9 cellular contexts compared by ENCODE assay signal in the genomic region with DNA sequence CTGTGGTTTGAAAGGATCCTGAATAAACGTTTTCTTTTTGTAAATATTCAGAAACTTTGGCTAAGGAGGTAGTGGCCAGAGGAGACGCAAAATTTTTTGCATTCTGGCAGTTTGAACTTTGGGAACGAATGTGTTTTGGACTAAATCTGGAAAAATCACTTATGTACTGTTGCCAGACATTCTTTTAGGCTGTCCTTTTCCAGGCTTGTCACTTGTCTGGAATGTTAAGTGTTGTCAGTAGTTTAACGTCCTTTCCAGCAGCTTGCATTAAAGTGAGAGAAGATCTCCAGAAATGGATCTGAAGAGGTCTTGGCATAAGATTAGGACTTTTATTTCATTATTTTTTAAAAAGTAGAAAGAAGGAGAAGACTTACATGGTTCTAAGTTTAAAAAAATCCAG. TPM values are rescaled to one million over a fixed set of nuclear protein-coding genes. Genes with fewer than 3 reads are reported as not detected.
DNase-seq lines count a peak whose midpoint lies in the region; ATAC-seq, FAIRE-seq and TF ChIP-seq lines count a peak whose summit lies in the region.
"Had no signal": no experiment of that assay in that cellular context is flagged by ENCODE, and none has a peak within 500 bp of the region (broad histone marks: within the 10 kb centered on the region; RNA-seq: fewer than 3 reads in every experiment).

No MANE protein-coding gene starts in this region.

- no peak overlapping the region for H3K9ac ChIP-seq in IMR-90 (ENCODE audit: low read depth, low read length)

- dilution Hi-C loops in IMR-90 (cut with HindIII; ENCODE audit: low sequenced_read_pairs, unreplicated experiment): no loop called here

- no peak overlapping the region for H2BK120ac ChIP-seq in IMR-90 (ENCODE audit: low read depth, low read length)

- H3K14ac ChIP-seq in IMR-90 (replicated peaks; ENCODE audit: low read depth, low read length): no peak overlapping the region

- no peak overlapping the region for H2BK15ac ChIP-seq in IMR-90 (ENCODE audit: low read depth, low read length)

- H4K5ac ChIP-seq in IMR-90 (ENCODE audit: low read depth, low read length): no peak overlapping the region

- no peaks in the 10 kb centered on the region for H3K36me3 ChIP-seq in IMR-90 (ENCODE audit: control insufficient read depth, insufficient read depth, low read length)
- no peaks in the 10 kb centered on the region for H3K36me3 ChIP-seq in uterus

- in situ Hi-C loops in IMR-90 (cut with MboI; ENCODE audit: low sequenced_read_pairs): no loop called here

- H3K27ac ChIP-seq in IMR-90 (ENCODE audit: insufficient read depth, low read length): no peak overlapping the region
- H3K27ac ChIP-seq in coronary artery: peak overlapping the region; percentile 61 to 87
- peak overlapping the region; percentile 60 to 79 for H3K27ac ChIP-seq in uterus

- TF ChIP-seq CTCF in IMR-90 (conservative IDR thresholded peaks at IDR 0.05; ENCODE audit: low read depth, low read length): no peak
- no peak for TF ChIP-seq CTCF in coronary artery (IDR thresholded peaks at IDR 0.05)
- TF ChIP-seq CTCF in uterus (IDR thresholded peaks at IDR 0.05): no peak

- peak; percentile 84 for DNase-seq in IMR-90
- DNase-seq in coronary artery (ENCODE audit: low spot score): no peak
- peak; percentile 46 for DNase-seq in medulla oblongata (ENCODE audit: extremely low spot score)
- DNase-seq in uterus: no peak
- DNase-seq in GM12892 (ENCODE audit: insufficient read length): no peak
- DNase-seq in NCI-H82 (lab: John Stamatoyannopoulos, UW): no peak
- DNase-seq: MV-4-11 had no signal

- no peak overlapping the region for H2BK20ac ChIP-seq in IMR-90 (ENCODE audit: low read depth, low read length)

- no peak overlapping the region for H3K4ac ChIP-seq in IMR-90 (ENCODE audit: low read depth, low read length)

- H3K9me1 ChIP-seq in IMR-90 (ENCODE audit: insufficient read depth, low read length): peaks cover 18% of the 10 kb centered on the region

- intact Hi-C loops in IMR-90 (cut with micrococcal nuclease): no loop called here
- intact Hi-C loops in uterus (cut with DNase I; ENCODE audit: low total_unique reads): no loop called here

- FAIRE-seq in GM12892 (lab: Jason Lieb, UNC): no peak

- POLR2A ChIA-PET in IMR-90 (lab: Charles Lee; ENCODE audit: unreplicated experiment): interaction anchor here (0.5 kb wide), 1 partner anchor 101 kb away, joined by 6 read pairs; no protein-coding TSS in a partner anchor

- H3K4me3 ChIP-seq in IMR-90 (ENCODE audit: insufficient read depth, low read depth, low read length) (no peak overlapping the region; the same call in 1 of the 2 replicates), coronary artery (peak overlapping the region; percentile 19), uterus (no peak overlapping the region)
- H3K4me3 ChIP-seq: HAP-1 had no signal

- H2AK9ac ChIP-seq in IMR-90 (replicated peaks; ENCODE audit: low read depth, low read length, poor library complexity): no peak overlapping the region

- H2BK5ac ChIP-seq in IMR-90 (ENCODE audit: low read depth, low read length, poor library complexity, severe bottlenecking): peak overlapping the region; percentile 79

- H3K4me1 ChIP-seq in IMR-90 (ENCODE audit: control insufficient read depth, insufficient read depth, low read length): peaks cover 17% of the 10 kb centered on the region
- H3K4me1 ChIP-seq in uterus: peaks cover 10 to 16% of the 10 kb centered on the region in 2 donors

- H3K23ac ChIP-seq in IMR-90 (ENCODE audit: low read depth, low read length): no peak overlapping the region

- CTCF ChIA-PET in IMR-90 (lab: Yijun Ruan, JAX): interaction anchor here (0.6 to 1.1 kb wide), 2 partner anchors 34 to 237 kb away, joined by 4 to 9 read pairs; no protein-coding TSS in a partner anchor

- H3K79me1 ChIP-seq in IMR-90 (ENCODE audit: low read depth in 1 of 2, low read length in 2 of 2): peaks cover 20 to 67% of the 10 kb centered on the region in 2 experiments

- no peak overlapping the region for H3K56ac ChIP-seq in IMR-90 (ENCODE audit: extremely low read depth, insufficient read depth, low read length)

- no TSS peak for BruUV-seq in IMR-90 (replicated peaks; lab: Mats Ljungman, UMichigan)

- WGBS in IMR-90 (ENCODE audit: extremely low coverage in 2 of 2, insufficient read length in 1 of 2), 2 experiments: no CpG with 5 or more reads among the region's 4 CpGs

- no peak overlapping the region for H4K91ac ChIP-seq in IMR-90 (ENCODE audit: insufficient read depth, low read depth, low read length)

- peak; percentile 67 for ATAC-seq in IMR-90 (ENCODE audit: low read depth)
- ATAC-seq in HG03139 (IDR thresholded peaks at IDR 0.05; ENCODE audit: unreplicated experiment): no peak

- no peak overlapping the region for H4K8ac ChIP-seq in IMR-90 (ENCODE audit: low read depth in 2 of 2, low read length in 2 of 2)

- H2AK5ac ChIP-seq in IMR-90 (ENCODE audit: low read depth, low read length): no peak overlapping the region

- no peak overlapping the region for H3K18ac ChIP-seq in IMR-90 (ENCODE audit: low read depth, low read length)

- H3K9me3 ChIP-seq in IMR-90 (ENCODE audit: control insufficient read depth, insufficient read depth, low read length) (no peaks in the 10 kb centered on the region), uterus (no peaks in the 10 kb centered on the region)
- H3K9me3 ChIP-seq: HAP-1 had no signal

- TF ChIP-seq POLR2A in IMR-90 (IDR thresholded peaks at IDR 0.05; ENCODE audit: low read depth, low read length) (no peak), uterus (IDR thresholded peaks at IDR 0.05) (no peak), GM12892 (IDR thresholded peaks at IDR 0.05; ENCODE audit: low read depth, low read length) (no peak)

- peak overlapping the region; percentile 77; the same call in 1 of the 2 replicates for H3K4me2 ChIP-seq in IMR-90 (ENCODE audit: low read depth, low read length)

- TF ChIP-seq RAD21 in IMR-90 (IDR thresholded peaks at IDR 0.05; ENCODE audit: low read length): no peak

- H2AFZ ChIP-seq in IMR-90 (replicated peaks; ENCODE audit: low read length, poor library complexity): no peak overlapping the region

- H3K27me3 ChIP-seq in IMR-90 (ENCODE audit: control insufficient read depth, insufficient read depth, low read length) (no peaks in the 10 kb centered on the region), uterus (no peaks in the 10 kb centered on the region)

- peaks cover 49% of the 10 kb centered on the region for H4K20me1 ChIP-seq in IMR-90 (ENCODE audit: insufficient read depth, low read length)

TF ChIP-seq in IMR-90, 13 proteins besides CTCF, POLR2A, EP300 and RAD21:
- TF ChIP-seq MAZ (IDR thresholded peaks at IDR 0.05; ENCODE audit: borderline replicate concordance, low read depth, low read length): no peak
- TF ChIP-seq MAFK (IDR thresholded peaks at IDR 0.05; ENCODE audit: low read depth, low read length): 0 out of 2 replicates have a peak, but pooled peaks have one; percentile 8
TF ChIP-seq in IMR-90: peak in this region for 1.

RNA-seq across cellular contexts. Expression of gene SPECC1L, which starts 18.5 kb away (rescaled TPM):
- total RNA-seq in IMR-90 (2012; rRNA removed) (44.1 and 45.5 TPM in 2 replicates), uterus (100 to 1,000 TPM in 1 of 4 donors, 10 to 100 TPM in 3; 18.2 to 114 (median 55.3) TPM)
- polyA plus RNA-seq in IMR-90 (2012; rRNA removed): 18.4 and 18.7 TPM in 2 replicates
- 9.4 and 10.4 TPM in 2 replicates for polyA plus RNA-seq in IMR-90 (2012; cell fraction: cytosol; rRNA removed)
- 23.1 and 26.8 TPM in 2 replicates for polyA plus RNA-seq in IMR-90 (2012; cell fraction: nucleus; rRNA removed; ENCODE audit: low replicate concordance)
- 8.9 TPM for polyA plus RNA-seq in GM12892 (2012; ENCODE audit: missing spikeins)

RNA-seq across cellular contexts. Expression of gene GGT5, which starts 44.3 kb away (rescaled TPM):
- total RNA-seq in IMR-90 (2012; rRNA removed): 0.18 and 0.28 TPM in 2 replicates
- polyA plus RNA-seq in IMR-90 (2012; rRNA removed): 3.1 and 5.8 TPM in 2 replicates
- 0.58 and 3.1 TPM in 2 replicates for polyA plus RNA-seq in IMR-90 (2012; cell fraction: cytosol; rRNA removed)
- polyA plus RNA-seq in IMR-90 (2012; cell fraction: nucleus; rRNA removed; ENCODE audit: low replicate concordance): 15.2 and 20.3 TPM in 2 replicates
- 10 to 100 TPM in 3 of 4 donors, 1 to 10 TPM in 1; 4.1 to 95.9 (median 54.9) TPM for total RNA-seq in uterus
- polyA plus RNA-seq in GM12892 (2012; ENCODE audit: missing spikeins): not detected

Comparison
In these comparisons a context has a peak if more than half of its experiments do, and no peak if none do; other contexts are left out.
1. DNase-seq: peak in IMR-90 (single experiment) and medulla oblongata (single experiment); none in coronary artery (single experiment), uterus (0 of 2), GM12892 (single experiment) and NCI-H82 (single experiment).